In genomic region chr4:38101563-38101962, GRCh38 we compare ENCODE assay signal across 16 cellular contexts.
DNase-seq lines count a peak whose midpoint lies in the region; ATAC-seq and TF ChIP-seq lines count a peak whose summit lies in the region.
"Had no signal": no experiment of that assay in that cellular context is flagged by ENCODE, and none has a peak within 500 bp of the region (broad histone marks: within the 10 kb centered on the region; RNA-seq: fewer than 3 reads in every experiment).

No MANE protein-coding gene starts in this region.

- no peak overlapping the region for H2AK5ac ChIP-seq in trophoblast cell (ENCODE audit: low read length)

- H3K9me3 Mint-ChIP-seq in Caco-2 (ENCODE audit: unreplicated experiment): no peaks in the 10 kb centered on the region
- H3K9me3 Mint-ChIP-seq in endothelial cell (ENCODE audit: unreplicated experiment): no peaks in the 10 kb centered on the region
- H3K9me3 Mint-ChIP-seq: activated CD4-positive, alpha-beta T cell treated with anti-CD3 and anti-CD28 coated beads, Interleukin-2, amount 10 ng/mL, durations not matched to agents 7 days and 5 days; naive thymus-derived CD4-positive, alpha-beta T cell had no signal

- WGBS in trophoblast cell (ENCODE audit: extremely low coverage, insufficient coverage, insufficient read length): no CpG with 5 or more reads among the region's 4 CpGs

- H4K91ac ChIP-seq in trophoblast cell (ENCODE audit: low read depth, low read length): no peak overlapping the region

- H3K27ac ChIP-seq in RWPE1: peak overlapping the region; percentile 76
- H3K27ac ChIP-seq in trophoblast cell (ENCODE audit: low read depth, low read length): no peak overlapping the region
- H3K27ac ChIP-seq: ascending aorta; BLaER1 treated with 17β-estradiol and CSF1 and Interleukin-3, amounts not matched to agents 10 nM and 100 nM; SJSA1; stomach had no signal

- H4K8ac ChIP-seq in trophoblast cell (ENCODE audit: low read depth, low read length): no peak overlapping the region

- H3K4ac ChIP-seq in trophoblast cell (ENCODE audit: low read depth, low read length): no peak overlapping the region

- no peak overlapping the region for H2BK12ac ChIP-seq in trophoblast cell (ENCODE audit: low read length)

- CTCF ChIA-PET in Caco-2 (lab: Charles Lee) (interaction anchor here (0.6 kb wide), 1 partner anchor 30 kb away, joined by 3 read pairs; no protein-coding TSS in a partner anchor), RWPE1 (lab: Yijun Ruan, JAX) (interaction anchor here (0.5 to 1.0 kb wide), 3 partner anchors 13 to 384 kb away, joined by 3 to 4 read pairs (median 3); no protein-coding TSS in a partner anchor)

- BruUV-seq in Caco-2 (replicated peaks; lab: Mats Ljungman, UMichigan): no TSS peak

- no peaks in the 10 kb centered on the region for H3K36me3 ChIP-seq in Caco-2 (ENCODE audit: control insufficient read depth, insufficient read depth, low read length)
- peaks cover 8 to 10% of the 10 kb centered on the region in 2 experiments for H3K36me3 ChIP-seq in trophoblast cell (ENCODE audit: control insufficient read depth in 1 of 2, insufficient read depth in 2 of 2, low read length in 2 of 2)

- H3K36me3 Mint-ChIP-seq in Caco-2 (ENCODE audit: insufficient read depth, unreplicated experiment): peaks cover 6% of the 10 kb centered on the region
- H3K36me3 Mint-ChIP-seq in endothelial cell (ENCODE audit: low read depth, unreplicated experiment): peaks cover 20% of the 10 kb centered on the region

- DNase-seq in Caco-2 (no peak), RWPE1 (ENCODE audit: low spot score) (peak; percentile 53), endothelial cell (ENCODE audit: low spot score) (no peak), trophoblast cell (peak; percentile 94 to 98), GM10266 (ENCODE audit: extremely low spot score) (no peak)
- DNase-seq: activated CD4-positive, alpha-beta T cell treated with anti-CD3 and anti-CD28 coated beads, Interleukin-2, amount 10 ng/mL, durations not matched to agents 7 days and 5 days; naive thymus-derived CD4-positive, alpha-beta T cell; NCI-H1930; NCI-H510A; stimulated activated CD4-positive, alpha-beta T cell treated with anti-CD3 and anti-CD28 coated beads, Interleukin-15, amount 100 ng/mL, for 24 hours; stomach had no signal

- H3K27me3 ChIP-seq in Caco-2 (replicated peaks; ENCODE audit: control insufficient read depth, insufficient read depth, low read length) (no peaks in the 10 kb centered on the region), trophoblast cell (ENCODE audit: insufficient read depth, low read length) (no peaks in the 10 kb centered on the region)
- H3K27me3 ChIP-seq: ascending aorta; BLaER1 treated with 17β-estradiol and CSF1 and Interleukin-3, amounts not matched to agents 10 nM and 100 nM; SJSA1; stomach had no signal

- intact Hi-C loops in Caco-2 (cut with micrococcal nuclease; ENCODE audit: unreplicated experiment): no loop called here

- POLR2A ChIA-PET in Caco-2 (lab: Charles Lee) (no interaction called here), RWPE1 (lab: Yijun Ruan, JAX; ENCODE audit: low non-redundant PET) (no interaction called here)

- H3K9ac ChIP-seq in trophoblast cell (ENCODE audit: low read length): no peak overlapping the region
- H3K9ac ChIP-seq: BLaER1 treated with 17β-estradiol and CSF1 and Interleukin-3, amounts not matched to agents 10 nM and 100 nM had no signal

- no peak overlapping the region for H3K4me2 ChIP-seq in trophoblast cell (ENCODE audit: low read length)
- H3K4me2 ChIP-seq: BLaER1 treated with 17β-estradiol and CSF1 and Interleukin-3, amounts not matched to agents 10 nM and 100 nM had no signal

- H4K12ac ChIP-seq in trophoblast cell (ENCODE audit: low read depth, low read length): no peak overlapping the region

- ATAC-seq in GM18520 (IDR thresholded peaks at IDR 0.05; ENCODE audit: unreplicated experiment): no peak
- no peak for ATAC-seq in GM18909 (IDR thresholded peaks at IDR 0.05; ENCODE audit: poor library complexity, unreplicated experiment)
- ATAC-seq: naive thymus-derived CD4-positive, alpha-beta T cell had no signal

- H3K27me3 Mint-ChIP-seq in Caco-2 (ENCODE audit: insufficient read depth, unreplicated experiment): no peaks in the 10 kb centered on the region
- no peaks in the 10 kb centered on the region for H3K27me3 Mint-ChIP-seq in endothelial cell (ENCODE audit: unreplicated experiment)
- H3K27me3 Mint-ChIP-seq: activated CD4-positive, alpha-beta T cell treated with anti-CD3 and anti-CD28 coated beads, Interleukin-2, amount 10 ng/mL, durations not matched to agents 7 days and 5 days; naive thymus-derived CD4-positive, alpha-beta T cell had no signal

- H3K27ac Mint-ChIP-seq in Caco-2 (ENCODE audit: unreplicated experiment) (peak overlapping the region; percentile 5), endothelial cell (ENCODE audit: unreplicated experiment) (peak overlapping the region; percentile 9)
- H3K27ac Mint-ChIP-seq: activated CD4-positive, alpha-beta T cell treated with anti-CD3 and anti-CD28 coated beads, Interleukin-2, amount 10 ng/mL, durations not matched to agents 7 days and 5 days had no signal

- H2AFZ ChIP-seq in trophoblast cell (ENCODE audit: insufficient read depth, low read length, poor library complexity): no peak overlapping the region

- no peak overlapping the region for H3K14ac ChIP-seq in trophoblast cell (ENCODE audit: low read length)

- no peak overlapping the region for H3K18ac ChIP-seq in trophoblast cell (ENCODE audit: low read length)

- H2BK5ac ChIP-seq in trophoblast cell (ENCODE audit: low read depth, low read length, poor library complexity): no peak overlapping the region

- no peaks in the 10 kb centered on the region for H3K4me1 Mint-ChIP-seq in Caco-2 (ENCODE audit: low read depth, unreplicated experiment)
- H3K4me1 Mint-ChIP-seq in endothelial cell (ENCODE audit: unreplicated experiment): peaks cover 7% of the 10 kb centered on the region

- no peaks in the 10 kb centered on the region for H3K79me2 ChIP-seq in trophoblast cell (ENCODE audit: control insufficient read depth, insufficient read depth, low read length, poor library complexity)

- H3K4me3 ChIP-seq in Caco-2 (ENCODE audit: low read depth, low read length) (no peak overlapping the region), trophoblast cell (ENCODE audit: low read depth, low read length) (no peak overlapping the region)
- H3K4me3 ChIP-seq: ascending aorta; BLaER1 treated with 17β-estradiol and CSF1 and Interleukin-3, amounts not matched to agents 10 nM and 100 nM; SJSA1; stomach had no signal

- no peak overlapping the region for H3K4me3 Mint-ChIP-seq in Caco-2 (ENCODE audit: unreplicated experiment)
- H3K4me3 Mint-ChIP-seq in endothelial cell (ENCODE audit: unreplicated experiment): no peak overlapping the region
- H3K4me3 Mint-ChIP-seq: activated CD4-positive, alpha-beta T cell treated with anti-CD3 and anti-CD28 coated beads, Interleukin-2, amount 10 ng/mL, durations not matched to agents 7 days and 5 days; naive thymus-derived CD4-positive, alpha-beta T cell had no signal

- H3K4me1 ChIP-seq in Caco-2: no peaks in the 10 kb centered on the region
- peaks cover 13 to 14% of the 10 kb centered on the region in 2 experiments for H3K4me1 ChIP-seq in trophoblast cell (ENCODE audit: control insufficient read depth in 1 of 2, insufficient read depth in 2 of 2, low read length in 2 of 2)
- H3K4me1 ChIP-seq: SJSA1 had no signal

- H2BK120ac ChIP-seq in trophoblast cell (ENCODE audit: insufficient read depth, low read length, poor library complexity): no peak overlapping the region

- H3K9me3 ChIP-seq in Caco-2 (no peaks in the 10 kb centered on the region), trophoblast cell (ENCODE audit: insufficient read depth, low read depth, low read length) (no peaks in the 10 kb centered on the region)
- H3K9me3 ChIP-seq: ascending aorta; BLaER1 treated with 17β-estradiol and CSF1 and Interleukin-3, amounts not matched to agents 10 nM and 100 nM; SJSA1; stomach had no signal

- no peak overlapping the region for H3K23ac ChIP-seq in trophoblast cell (ENCODE audit: low read length)

- TF ChIP-seq CTCF in Caco-2 (IDR thresholded peaks at IDR 0.05; ENCODE audit: insufficient read depth in 1 of 2, low read depth in 1 of 2, low read length in 1 of 2, severe bottlenecking in 1 of 2, unreplicated experiment in 1 of 2) (no peak), RWPE1 (conservative IDR thresholded peaks at IDR 0.05; ENCODE audit: low read depth) (no peak), endothelial cell (IDR thresholded peaks at IDR 0.05; ENCODE audit: unreplicated experiment) (no peak), GM10266 (IDR thresholded peaks at IDR 0.05; ENCODE audit: control insufficient read depth, insufficient read depth, low read depth, missing control alignments) (no peak)

- peaks cover 1% of the 10 kb centered on the region for H3K79me1 ChIP-seq in trophoblast cell (ENCODE audit: low read length)

Comparison
In these comparisons a context has a peak if more than half of its experiments do, and no peak if none do; other contexts are left out.
1. DNase-seq: peak in RWPE1 (single experiment) and trophoblast cell (2 of 2); none in Caco-2 (0 of 2), endothelial cell (single experiment) and GM10266 (single experiment).